25 cellular contexts compared by ENCODE assay signal in the genomic region with DNA sequence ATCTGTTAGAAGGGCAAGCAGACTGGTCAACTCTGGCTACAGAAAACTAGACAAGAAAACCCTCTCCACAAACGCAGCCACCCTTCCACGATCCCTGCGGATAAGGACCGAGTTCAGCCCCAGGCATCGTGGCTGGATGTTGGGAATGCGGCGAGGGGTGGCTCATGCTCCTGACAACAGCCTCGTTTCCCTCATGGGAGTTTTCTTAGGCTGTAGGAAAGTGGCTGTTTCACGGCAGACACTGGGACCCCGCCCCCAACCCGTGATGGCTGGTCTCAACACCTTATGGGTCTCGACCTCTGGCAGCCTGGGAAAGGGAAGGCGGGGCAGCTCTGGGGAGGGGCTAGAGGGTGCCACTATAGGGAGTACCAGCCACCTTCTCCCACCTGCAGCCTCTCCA.
"Had no signal": no experiment of that assay in that cellular context is flagged by ENCODE, and none has a peak within 500 bp of the region (broad histone marks: within the 10 kb centered on the region; RNA-seq: fewer than 3 reads in every experiment).

No MANE protein-coding gene starts in this region.

- H3K27ac ChIP-seq: SJCRH30, VCaP had no signal

- H3K27ac Mint-ChIP-seq: activated CD4-positive, alpha-beta T cell treated with anti-CD3 and anti-CD28 coated beads for 36 hours; activated CD8-positive, alpha-beta memory T cell treated with anti-CD3 and anti-CD28 coated beads, Interleukin-2, amount 10 ng/mL, durations not matched to agents 7 days and 5 days; activated CD8-positive, alpha-beta T cell treated with anti-CD3 and anti-CD28 coated beads, Interleukin-2, amount 10 ng/mL, durations not matched to agents 7 days and 5 days; activated naive CD4-positive, alpha-beta T cell treated with anti-CD3 and anti-CD28 coated beads, Interleukin-2, amount 50 U/mL, for 24 hours; activated T-cell treated with anti-CD3 and anti-CD28 coated beads, Interleukin-2, amount 50 U/mL, for 24 hours; activated T-helper 1 cell treated with anti-CD3 and anti-CD28 coated beads, Interleukin-12 subunit alpha, Interleukin-12 subunit beta, Interleukin-2, Interleukin-4 antibody, amounts not matched to agents 30 ng/mL and 10 ng/mL and 1 ng/mL, durations not matched to agents 14 hours and 24 hours and 36 hours had no signal

- ATAC-seq: activated CD4-positive, alpha-beta T cell treated with anti-CD3 and anti-CD28 coated beads for 36 hours; activated CD8-positive, alpha-beta memory T cell treated with anti-CD3 and anti-CD28 coated beads, Interleukin-2, amount 10 ng/mL, durations not matched to agents 7 days and 5 days; activated CD8-positive, alpha-beta T cell treated with anti-CD3 and anti-CD28 coated beads, Interleukin-2, amount 10 ng/mL, durations not matched to agents 7 days and 5 days; Right ventricle myocardium inferior had no signal

- H3K4me1 Mint-ChIP-seq: activated CD4-positive, alpha-beta T cell treated with anti-CD3 and anti-CD28 coated beads for 36 hours; activated CD8-positive, alpha-beta memory T cell treated with anti-CD3 and anti-CD28 coated beads, Interleukin-2, amount 10 ng/mL, durations not matched to agents 7 days and 5 days; activated naive CD4-positive, alpha-beta T cell treated with anti-CD3 and anti-CD28 coated beads, Interleukin-2, amount 50 U/mL, for 24 hours had no signal

- H3K4me2 ChIP-seq: SK-N-SH had no signal

- H3K9me3 Mint-ChIP-seq: activated naive CD4-positive, alpha-beta T cell treated with anti-CD3 and anti-CD28 coated beads, Interleukin-2, amount 50 U/mL, for 24 hours; activated T-cell treated with anti-CD3 and anti-CD28 coated beads, Interleukin-2, amount 50 U/mL, for 24 hours; activated T-helper 1 cell treated with anti-CD3 and anti-CD28 coated beads, Interleukin-12 subunit alpha, Interleukin-12 subunit beta, Interleukin-2, Interleukin-4 antibody, amounts not matched to agents 30 ng/mL and 10 ng/mL and 1 ng/mL, durations not matched to agents 14 hours and 24 hours and 36 hours; brain had no signal

- H3K9me3 ChIP-seq: SJCRH30, SK-N-SH had no signal

- H3K9ac ChIP-seq: SK-N-SH had no signal

- H3K4me3 Mint-ChIP-seq: activated CD4-positive, alpha-beta T cell treated with anti-CD3 and anti-CD28 coated beads for 36 hours; activated CD8-positive, alpha-beta memory T cell treated with anti-CD3 and anti-CD28 coated beads, Interleukin-2, amount 10 ng/mL, durations not matched to agents 7 days and 5 days; activated CD8-positive, alpha-beta T cell treated with anti-CD3 and anti-CD28 coated beads, Interleukin-2, amount 10 ng/mL, durations not matched to agents 7 days and 5 days; activated naive CD4-positive, alpha-beta T cell treated with anti-CD3 and anti-CD28 coated beads, Interleukin-2, amount 50 U/mL, for 24 hours; activated T-cell treated with anti-CD3 and anti-CD28 coated beads, Interleukin-2, amount 50 U/mL, for 24 hours; activated T-helper 1 cell treated with anti-CD3 and anti-CD28 coated beads, Interleukin-12 subunit alpha, Interleukin-12 subunit beta, Interleukin-2, Interleukin-4 antibody, amounts not matched to agents 30 ng/mL and 10 ng/mL and 1 ng/mL, durations not matched to agents 14 hours and 24 hours and 36 hours; brain had no signal

- H3K4me3 ChIP-seq: SJCRH30 had no signal

- H3K27me3 ChIP-seq: SJCRH30 had no signal

- DNase-seq: activated CD4-positive, alpha-beta T cell treated with anti-CD3 and anti-CD28 coated beads for 36 hours; activated CD4-positive, alpha-beta T cell treated with anti-CD3 and anti-CD28 coated beads, Interleukin-2, amount 50 U/mL, for 4 hours; activated CD8-positive, alpha-beta memory T cell treated with anti-CD3 and anti-CD28 coated beads, Interleukin-2, amount 10 ng/mL, durations not matched to agents 7 days and 5 days; activated CD8-positive, alpha-beta T cell treated with anti-CD3 and anti-CD28 coated beads, Interleukin-2, amount 10 ng/mL, durations not matched to agents 7 days and 5 days; activated effector memory CD4-positive, alpha-beta T cell treated with Interleukin-2 at 50 U/mL for 16 hours; activated naive CD4-positive, alpha-beta T cell; activated T-cell treated with anti-CD3 and anti-CD28 coated beads, Interleukin-2, amount 50 U/mL, for 24 hours; amniotic stem cell; Karpas-422; NCI-H1048; NCI-H146; NCI-H187 treated with DMSO at 0.1 percent for 48 hours; NCI-H2081 treated with DMSO at 0.1 percent for 48 hours; NCI-H2227 treated with DMSO at 0.1 percent for 48 hours; NCI-H446 treated with DMSO at 0.1 percent for 48 hours; NCI-H526; NCI-H82; SJCRH30; SK-N-SH; T-helper 1 cell had no signal

- H3K27me3 Mint-ChIP-seq: activated CD4-positive, alpha-beta T cell treated with anti-CD3 and anti-CD28 coated beads for 36 hours; activated CD8-positive, alpha-beta memory T cell treated with anti-CD3 and anti-CD28 coated beads, Interleukin-2, amount 10 ng/mL, durations not matched to agents 7 days and 5 days; activated naive CD4-positive, alpha-beta T cell treated with anti-CD3 and anti-CD28 coated beads, Interleukin-2, amount 50 U/mL, for 24 hours; activated T-cell treated with anti-CD3 and anti-CD28 coated beads, Interleukin-2, amount 50 U/mL, for 24 hours had no signal
